ENCODE assay signal across 15 cellular contexts in the genomic region with DNA sequence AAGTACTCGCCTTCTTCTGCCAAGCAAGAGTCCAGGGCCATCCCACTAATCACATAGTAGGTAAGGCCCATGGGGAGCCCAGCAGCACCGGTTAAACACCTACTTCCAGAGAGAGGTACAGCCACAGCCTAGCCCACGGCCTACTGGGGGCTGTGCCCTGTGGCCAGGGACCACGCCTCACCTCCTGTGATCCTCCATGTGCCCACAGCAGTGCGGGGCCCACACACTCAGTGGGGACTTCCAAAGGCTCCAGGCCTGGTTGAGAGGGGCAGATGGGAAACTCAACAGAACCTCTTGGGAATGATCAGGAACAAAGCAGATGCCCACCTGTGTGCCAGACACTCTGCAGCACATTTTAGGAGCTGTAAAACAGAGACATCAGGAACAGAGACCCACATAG. TPM values are rescaled to one million over a fixed set of nuclear protein-coding genes. Genes with fewer than 3 reads are reported as not detected.
DNase-seq lines count a peak whose midpoint lies in the region; ATAC-seq and TF ChIP-seq lines count a peak whose summit lies in the region.
"Had no signal": no experiment of that assay in that cellular context is flagged by ENCODE, and none has a peak within 500 bp of the region (broad histone marks: within the 10 kb centered on the region; RNA-seq: fewer than 3 reads in every experiment).

No MANE protein-coding gene starts in this region.

- H2AFZ ChIP-seq in neuronal stem cell (ENCODE audit: low read length): no peak overlapping the region

- no peak overlapping the region for H4K91ac ChIP-seq in neuronal stem cell (ENCODE audit: low read depth, low read length, poor library complexity)

- no peak overlapping the region for H3K4me2 ChIP-seq in neuronal stem cell (ENCODE audit: insufficient read depth, low read length, poor library complexity, severe bottlenecking)

- TF ChIP-seq POLR2A in thyroid gland (IDR thresholded peaks at IDR 0.05): no peak

- no peaks in the 10 kb centered on the region for H3K36me3 ChIP-seq in neuronal stem cell (replicated peaks in 1 of 2; ENCODE audit: control insufficient read depth in 2 of 2, insufficient read depth in 2 of 2, low read length in 2 of 2)
- peaks cover 0 to 3% of the 10 kb centered on the region in 2 donors for H3K36me3 ChIP-seq in thyroid gland
- H3K36me3 ChIP-seq in WERI-Rb-1: no peaks in the 10 kb centered on the region
- H3K36me3 ChIP-seq: BE2C, HAP-1 had no signal

- intact Hi-C loops in thyroid gland (cut with DNase I): no loop called here

- DNase-seq in caudate nucleus (lab: John Stamatoyannopoulos, UW) (no peak), neuronal stem cell (ENCODE audit: low spot score) (no peak), thyroid gland (no peak), WERI-Rb-1 (no peak), hypothalamus (lab: John Stamatoyannopoulos, UW) (no peak), NCI-H1694 (lab: John Stamatoyannopoulos, UW) (no peak)
- DNase-seq: ACHN; BE2C; Caco-2; CD4-positive, CD25-positive, alpha-beta regulatory T cell; CD8-positive, alpha-beta memory T cell had no signal

- H3K4ac ChIP-seq in neuronal stem cell (ENCODE audit: low read length): no peak overlapping the region

- H2BK15ac ChIP-seq in neuronal stem cell (ENCODE audit: low read length): peak overlapping the region; percentile 67

- H3K23ac ChIP-seq in neuronal stem cell (ENCODE audit: low read depth, low read length, poor library complexity): no peak overlapping the region

- H3K18ac ChIP-seq in neuronal stem cell (ENCODE audit: low read length): no peak overlapping the region

- no peak overlapping the region for H3K14ac ChIP-seq in neuronal stem cell (ENCODE audit: low read length)

- peak overlapping the region; percentile 11 for H3K27ac ChIP-seq in caudate nucleus (ENCODE audit: low read depth, low read length)
- peak overlapping the region; percentile 15 for H3K27ac ChIP-seq in layer of hippocampus (ENCODE audit: low read depth, low read length)
- no peak overlapping the region for H3K27ac ChIP-seq in neuronal stem cell (replicated peaks; ENCODE audit: low read length)
- peak overlapping the region in 2 of 3 donors; percentile 12 to 18 for H3K27ac ChIP-seq in thyroid gland
- H3K27ac ChIP-seq in WERI-Rb-1: no peak overlapping the region
- H3K27ac ChIP-seq: HL-60 had no signal

- H3K4me1 ChIP-seq in neuronal stem cell (ENCODE audit: control insufficient read depth in 2 of 2, insufficient read depth in 1 of 2, low read depth in 1 of 2, low read length in 2 of 2) (peaks cover 4 to 8% of the 10 kb centered on the region in 2 donors), thyroid gland (peaks cover 67 to 72% of the 10 kb centered on the region in 2 donors)
- H3K4me1 ChIP-seq: BE2C, Caco-2, HAP-1 had no signal

- H2AK5ac ChIP-seq in neuronal stem cell (ENCODE audit: low read depth, low read length): no peak overlapping the region

- H3K27me3 ChIP-seq in layer of hippocampus (ENCODE audit: control insufficient read depth, insufficient read depth, low read length): no peaks in the 10 kb centered on the region
- H3K27me3 ChIP-seq in neuronal stem cell (ENCODE audit: control insufficient read depth in 3 of 3, insufficient read depth in 3 of 3, low read depth in 1 of 3, low read length in 3 of 3): no peaks in the 10 kb centered on the region
- no peaks in the 10 kb centered on the region for H3K27me3 ChIP-seq in thyroid gland
- H3K27me3 ChIP-seq in WERI-Rb-1 (ENCODE audit: insufficient read depth, low read depth, severe bottlenecking): peaks cover 9% of the 10 kb centered on the region
- H3K27me3 ChIP-seq: BE2C had no signal

- ATAC-seq in GM21619 (IDR thresholded peaks at IDR 0.05; ENCODE audit: unreplicated experiment): no peak

- no peak overlapping the region for H2BK5ac ChIP-seq in neuronal stem cell (ENCODE audit: low read length)

- TF ChIP-seq CTCF in thyroid gland (IDR thresholded peaks at IDR 0.05) (no peak), WERI-Rb-1 (IDR thresholded peaks at IDR 0.05; ENCODE audit: low read depth, low read length) (no peak)

- H2BK120ac ChIP-seq in neuronal stem cell (ENCODE audit: low read depth, low read length): no peak overlapping the region

- H2BK12ac ChIP-seq in neuronal stem cell (ENCODE audit: low read length): no peak overlapping the region

- no peak overlapping the region for H3K4me3 ChIP-seq in neuronal stem cell (ENCODE audit: low read length in 2 of 2)
- no peak overlapping the region for H3K4me3 ChIP-seq in thyroid gland (replicated peaks in 1 of 3)
- no peak overlapping the region for H3K4me3 ChIP-seq in WERI-Rb-1 (ENCODE audit: low read depth, low read length)
- H3K4me3 ChIP-seq: HAP-1 had no signal

- H3K9ac ChIP-seq in neuronal stem cell (ENCODE audit: low read depth, low read length, poor library complexity): no peak overlapping the region

- no peaks in the 10 kb centered on the region for H3K9me3 ChIP-seq in neuronal stem cell (replicated peaks in 1 of 2; ENCODE audit: control insufficient read depth in 2 of 2, insufficient read depth in 1 of 2, low read depth in 1 of 2, low read length in 2 of 2)
- no peaks in the 10 kb centered on the region for H3K9me3 ChIP-seq in thyroid gland
- no peaks in the 10 kb centered on the region for H3K9me3 ChIP-seq in WERI-Rb-1 (ENCODE audit: severe bottlenecking)
- H3K9me3 ChIP-seq: BE2C, Caco-2, HAP-1 had no signal

- no peak overlapping the region for H4K8ac ChIP-seq in neuronal stem cell (ENCODE audit: low read depth, low read length)

- H3K79me1 ChIP-seq in neuronal stem cell (ENCODE audit: low read depth, low read length): no peaks in the 10 kb centered on the region

- WGBS in neuronal stem cell (ENCODE audit: extremely low coverage in 2 of 2, insufficient read length in 2 of 2, insufficient replicate concordance in 1 of 2), 2 donors: no CpG with 5 or more reads among the region's 5 CpGs
- 94% methylated on average over 5 of the region's 5 CpGs for WGBS in thyroid gland, 2 donors

RNA-seq across cellular contexts. Expression of gene AFAP1L2, which starts 19.7 kb away (rescaled TPM):
- 6.7 TPM for polyA plus RNA-seq in neuronal stem cell (2013, experiment 1 of 2)
- 6.9 TPM for polyA plus RNA-seq in neuronal stem cell (2013, experiment 2 of 2)
- 100 to 1,000 TPM; 135 to 356 (median 299) TPM for total RNA-seq in thyroid gland

Comparison
In these comparisons a context has a peak if more than half of its experiments do, and no peak if none do; other contexts are left out.
1. H3K27ac ChIP-seq: peak in caudate nucleus (single experiment), layer of hippocampus (single experiment) and thyroid gland (2 of 3); none in neuronal stem cell (single experiment) and WERI-Rb-1 (single experiment).